In the genomic region with DNA sequence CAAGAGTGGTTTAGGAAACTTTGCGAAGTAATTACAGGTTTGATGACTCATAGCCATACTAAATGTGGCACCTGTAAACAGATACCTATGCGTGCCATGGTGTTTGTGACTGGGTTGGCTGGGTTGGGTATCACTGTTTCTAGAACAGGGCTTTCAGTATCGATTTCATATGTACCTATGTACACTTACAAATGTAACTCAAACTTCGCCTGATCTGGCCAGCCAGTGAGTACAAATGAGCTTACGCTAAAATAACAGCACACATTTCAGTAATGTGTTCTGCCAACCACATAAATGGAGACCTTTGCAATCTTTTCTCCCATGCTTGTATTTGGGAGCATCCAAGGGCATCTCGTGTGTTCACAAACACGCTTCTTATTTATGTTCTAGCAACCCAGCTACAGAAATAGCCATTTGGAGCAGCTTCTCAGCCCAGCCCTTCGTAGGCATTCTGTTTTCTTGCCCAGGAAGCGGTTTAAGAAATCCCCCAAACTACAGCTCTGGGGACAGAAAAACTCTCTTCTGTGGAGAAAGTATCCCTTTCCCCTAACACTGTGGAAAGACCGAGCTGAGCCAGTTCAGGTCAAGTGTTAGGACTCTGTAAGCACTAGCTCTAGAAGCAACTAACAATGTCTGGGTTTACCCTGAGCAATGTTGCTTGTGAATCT, we compare ENCODE assay signal across 8 cellular contexts. TPM values are rescaled to one million over a fixed set of nuclear protein-coding genes. Genes with fewer than 3 reads are reported as not detected.
DNase-seq lines count a peak whose midpoint lies in the region; ATAC-seq and TF ChIP-seq lines count a peak whose summit lies in the region.

No MANE protein-coding gene starts in this region.

- H3K36me3 Mint-ChIP-seq in activated naive CD4-positive, alpha-beta T cell treated with anti-CD3 and anti-CD28 coated beads, Interleukin-2, amount 50 U/mL, for 72 hours = peaks cover 0 to 15% of the 10 kb centered on the region in 2 donors

- no peak for TF ChIP-seq CTCF in GM13976 (IDR thresholded peaks at IDR 0.05; ENCODE audit: borderline replicate concordance, control extremely low read depth, extremely low read depth, insufficient read depth, missing control alignments)
- TF ChIP-seq CTCF in left lung (IDR thresholded peaks at IDR 0.05) = no peak

- peak overlapping the region in 1 of 2 donors; percentile 13 for H3K27ac ChIP-seq in left lung

- no peaks in the 10 kb centered on the region for H3K36me3 ChIP-seq in left lung

- DNase-seq in GM13976 (ENCODE audit: low spot score) (peak; percentile 66), H4 (ENCODE audit: low spot score) (peak; percentile 21), NCI-H2196 (lab: John Stamatoyannopoulos, UW; ENCODE audit: unreplicated experiment) (peak; percentile 22), amygdala (lab: John Stamatoyannopoulos, UW) (no peak), left lung (no peak), Ammon's horn (ENCODE audit: low spot score) (no peak)
- peak in 1 of 2 donors; percentile 58 for DNase-seq in activated naive CD4-positive, alpha-beta T cell treated with anti-CD3 and anti-CD28 coated beads, Interleukin-2, amount 50 U/mL, for 72 hours (ENCODE audit: low spot score in 2 of 2)
- peak; percentile 24 to 64 for DNase-seq in stimulated activated CD4-positive, alpha-beta T cell treated with anti-CD3 and anti-CD28 coated beads, Interleukin-4, amount 100 ng/mL, for 4 hours

- peaks cover 0 to 14% of the 10 kb centered on the region in 2 donors for H3K9me3 Mint-ChIP-seq in activated naive CD4-positive, alpha-beta T cell treated with anti-CD3 and anti-CD28 coated beads, Interleukin-2, amount 50 U/mL, for 72 hours

- H3K27me3 ChIP-seq in left lung = no peaks in the 10 kb centered on the region

- no peak overlapping the region for H3K4me3 ChIP-seq in left lung

- intact Hi-C loops in left lung (cut with DNase I) = loop anchor here in 1 of 2 donors (5.0 kb wide), 1 partner anchor 38 kb away; no protein-coding TSS in a partner anchor

- no peaks in the 10 kb centered on the region for H3K9me3 ChIP-seq in left lung

- H3K4me1 ChIP-seq in left lung = peaks cover 0 to 58% of the 10 kb centered on the region in 2 donors

- ATAC-seq in activated naive CD4-positive, alpha-beta T cell treated with anti-CD3 and anti-CD28 coated beads, Interleukin-2, amount 50 U/mL, for 72 hours = peak; percentile 86
- ATAC-seq in left lung = no peak

- in situ Hi-C loops in GM13976 (cut with MboI; ENCODE audit: low sequenced_read_pairs, unreplicated experiment) = no loop called here

- H3K27ac Mint-ChIP-seq in activated naive CD4-positive, alpha-beta T cell treated with anti-CD3 and anti-CD28 coated beads, Interleukin-2, amount 50 U/mL, for 72 hours = peak overlapping the region; percentile 90 to 97

RNA-seq across cellular contexts. Expression of a gene that starts 42.3 kb away (rescaled TPM):
- 8.4 and 13.4 TPM in 2 replicates for total RNA-seq in H4 (2014; rRNA removed; shearing (Covaris generic))
- 10 to 100 TPM; 20.7 to 38.3 TPM for total RNA-seq in activated naive CD4-positive, alpha-beta T cell treated with anti-CD3 and anti-CD28 coated beads, Interleukin-2, amount 50 U/mL, for 72 hours
- total RNA-seq in left lung = 10 to 100 TPM in 1 of 2 donors, 1 to 10 TPM in 1; 9.3 to 14.6 TPM

Comparison
In these comparisons a context has a peak if more than half of its experiments do, and no peak if none do; other contexts are left out.
1. DNase-seq: peak in GM13976 (single experiment), H4 (single experiment), NCI-H2196 (single experiment) and stimulated activated CD4-positive, alpha-beta T cell treated with anti-CD3 and anti-CD28 coated beads, Interleukin-4, amount 100 ng/mL, for 4 hours (2 of 2); none in amygdala (0 of 56), left lung (0 of 2) and Ammon's horn (single experiment).